In the genomic region with DNA sequence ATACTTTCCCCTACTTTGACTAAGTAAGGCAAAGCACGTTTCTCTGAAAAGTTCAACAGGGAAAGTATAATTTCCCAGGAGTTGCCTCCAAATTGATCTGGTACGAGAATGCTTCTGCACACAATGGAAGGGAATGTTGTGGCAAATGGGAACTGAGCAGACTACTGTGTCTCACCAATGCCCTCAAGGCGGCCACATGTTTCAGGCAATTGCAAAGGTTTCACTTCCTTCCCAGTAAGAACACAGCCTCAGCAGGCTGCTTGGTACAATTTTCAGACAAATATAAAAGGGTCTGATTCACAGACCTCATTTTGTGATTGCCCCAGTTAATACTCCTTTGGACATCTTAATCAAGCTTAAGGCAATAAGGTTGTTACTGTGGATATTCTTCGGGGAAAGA, we compare ENCODE assay signal across 9 cellular contexts.
DNase-seq lines count a peak whose midpoint lies in the region; ATAC-seq, FAIRE-seq and TF ChIP-seq lines count a peak whose summit lies in the region.
"Had no signal": no experiment of that assay in that cellular context is flagged by ENCODE, and none has a peak within 500 bp of the region (broad histone marks: within the 10 kb centered on the region; RNA-seq: fewer than 3 reads in every experiment).

No MANE protein-coding gene starts in this region.

- H3K27ac ChIP-seq in ovary = no peak overlapping the region

- H3K9me3 ChIP-seq in ovary = no peaks in the 10 kb centered on the region

- no peak for TF ChIP-seq EP300 in ovary (IDR thresholded peaks at IDR 0.05)

- no peaks in the 10 kb centered on the region for H3K4me1 ChIP-seq in ovary (ENCODE audit: insufficient read depth)

- 75 to 87% (median 78%) methylated on average over 4 of the region's 4 CpGs for WGBS in ovary, 3 donors

- no peak for TF ChIP-seq POLR2A in ovary (IDR thresholded peaks at IDR 0.05)

- H3K27me3 ChIP-seq in bronchial epithelial cell (ENCODE audit: control insufficient read depth, insufficient read depth, low read length) (no peaks in the 10 kb centered on the region), ovary (no peaks in the 10 kb centered on the region)

- ATAC-seq in GM21367 (IDR thresholded peaks at IDR 0.05; ENCODE audit: unreplicated experiment) (peak; percentile 89), HG03378 (IDR thresholded peaks at IDR 0.05; ENCODE audit: unreplicated experiment) (peak; percentile 94)
- ATAC-seq: T-cell had no signal

- peak; percentile 25 for DNase-seq in GM12864 (ENCODE audit: low read depth)
- DNase-seq in bronchial epithelial cell (ENCODE audit: low read depth) = peak; percentile 39
- DNase-seq in ovary = no peak
- DNase-seq in NCI-H1048 (lab: John Stamatoyannopoulos, UW) = no peak
- DNase-seq in activated CD4-positive, alpha-beta T cell treated with anti-CD3 and anti-CD28 coated beads for 4 hours = no peak
- no peak for DNase-seq in NCI-H2196 treated with DMSO at 0.1 percent for 48 hours (lab: John Stamatoyannopoulos, UW; ENCODE audit: unreplicated experiment)
- DNase-seq: T-cell had no signal

- intact Hi-C loops in ovary (cut with DNase I) = loop anchor here in 2 of 4 donors (10.0 kb wide), 2 partner anchors 190 to 510 kb away; no protein-coding TSS in a partner anchor

- no peak for TF ChIP-seq CTCF in GM12864 (IDR thresholded peaks at IDR 0.05; ENCODE audit: low read depth, low read length, missing control alignments)
- no peak for TF ChIP-seq CTCF in bronchial epithelial cell (IDR thresholded peaks at IDR 0.05; ENCODE audit: insufficient read depth, low read length, severe bottlenecking)
- TF ChIP-seq CTCF in ovary (IDR thresholded peaks at IDR 0.05) = no peak

- no peak for FAIRE-seq in bronchial epithelial cell (lab: Jason Lieb, UNC)

- H3K4me3 ChIP-seq in GM12864 (ENCODE audit: low read depth, low read length) (no peak overlapping the region), bronchial epithelial cell (ENCODE audit: low read depth, low read length) (no peak overlapping the region), ovary (no peak overlapping the region)

- H3K36me3 ChIP-seq in bronchial epithelial cell (ENCODE audit: control insufficient read depth, insufficient read depth, low read length) (no peaks in the 10 kb centered on the region), ovary (no peaks in the 10 kb centered on the region)

Comparison
In these comparisons a context has a peak if more than half of its experiments do, and no peak if none do; other contexts are left out.
1. DNase-seq: peak in GM12864 (single experiment) and bronchial epithelial cell (single experiment); none in ovary (0 of 5), NCI-H1048 (single experiment), activated CD4-positive, alpha-beta T cell treated with anti-CD3 and anti-CD28 coated beads for 4 hours (0 of 2) and NCI-H2196 treated with DMSO at 0.1 percent for 48 hours (single experiment).